In the genomic region with DNA sequence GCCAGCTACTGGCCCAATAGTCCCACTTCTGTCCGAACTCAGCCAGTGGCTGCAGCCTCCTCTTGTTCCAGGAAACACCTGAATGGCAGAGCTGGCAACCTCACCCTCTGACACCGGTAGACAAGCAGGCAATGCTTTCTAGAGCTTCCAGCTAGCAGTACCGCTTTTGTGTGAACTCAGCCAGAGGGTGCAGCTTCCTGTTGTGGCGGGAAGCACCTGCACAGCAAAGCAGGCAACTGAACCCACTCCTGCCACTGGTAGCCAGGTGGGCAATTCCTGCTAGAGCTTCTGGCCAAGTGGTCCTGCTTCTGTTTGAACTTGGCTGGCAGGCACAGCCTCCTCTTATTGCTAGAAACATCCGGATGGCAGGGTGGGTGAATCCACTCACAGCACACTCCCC, we compare ENCODE assay signal across 24 cellular contexts. TPM values are rescaled to one million over a fixed set of nuclear protein-coding genes. Genes with fewer than 3 reads are reported as not detected.
DNase-seq lines count a peak whose midpoint lies in the region; ATAC-seq and TF ChIP-seq lines count a peak whose summit lies in the region.
"Had no signal": no experiment of that assay in that cellular context is flagged by ENCODE, and none has a peak within 500 bp of the region (broad histone marks: within the 10 kb centered on the region; RNA-seq: fewer than 3 reads in every experiment).

No MANE protein-coding gene starts in this region.

- peak; percentile 3 for DNase-seq in stimulated activated naive CD8-positive, alpha-beta T cell treated with anti-CD3 and anti-CD28 coated beads, Interleukin-15, Interleukin-2, amounts not matched to agents 100 U/mL and 50 U/mL, for 24 hours
- no peak for DNase-seq in stimulated activated naive CD8-positive, alpha-beta T cell treated with anti-CD3 and anti-CD28 coated beads, Interleukin-15, amount 100 ng/mL, for 72 hours
- peak; percentile 21 for DNase-seq in NCI-H128 (lab: John Stamatoyannopoulos, UW; ENCODE audit: unreplicated experiment)
- DNase-seq in T-cell, result peak in 7 of 34 experiments; percentile 2 to 26 (median 16)
- DNase-seq in upper lobe of right lung, result peak; percentile 64
- DNase-seq in NCI-H1048 (lab: John Stamatoyannopoulos, UW), result no peak
- DNase-seq in stimulated activated CD4-positive, alpha-beta T cell treated with anti-CD3 and anti-CD28 coated beads, Interleukin-15, amount 100 ng/mL, for 24 hours, result no peak
- no peak for DNase-seq in HFFc6
- DNase-seq: activated CD4-positive, CD25-positive, alpha-beta regulatory T cell; activated CD8-positive, alpha-beta memory T cell treated with anti-CD3 and anti-CD28 coated beads for 24 hours; CD8-positive, alpha-beta memory T cell; NCI-H187; NCI-H526; occipital lobe; retina; thyroid gland had no signal

- H3K4me3 ChIP-seq in upper lobe of right lung, result no peak overlapping the region
- H3K4me3 ChIP-seq: coronary artery, hepatocyte, SJSA1, thyroid gland had no signal

- POLR2A ChIA-PET in T-cell (lab: Charles Lee), result no interaction called here

- H3K36me3 Mint-ChIP-seq in T-cell (no peaks in the 10 kb centered on the region), HFFc6 (ENCODE audit: low read depth) (no peaks in the 10 kb centered on the region)
- H3K36me3 Mint-ChIP-seq: CD8-positive, alpha-beta memory T cell had no signal

- intact Hi-C loops in upper lobe of right lung (cut with DNase I), result no loop called here

- CTCF ChIA-PET in T-cell (lab: Charles Lee), result no interaction called here

- ATAC-seq in stimulated activated naive CD8-positive, alpha-beta T cell treated with anti-CD3 and anti-CD28 coated beads, Interleukin-15, Interleukin-2, amounts not matched to agents 100 U/mL and 50 U/mL, for 24 hours, result no peak
- ATAC-seq in stimulated activated naive CD8-positive, alpha-beta T cell treated with anti-CD3 and anti-CD28 coated beads, Interleukin-15, amount 100 ng/mL, for 72 hours, result no peak
- ATAC-seq in T-cell (replicated peaks in 1 of 4) (peak in 3 of 4 experiments; percentile 27 to 85 (median 29)), upper lobe of right lung (no peak)

- no peak overlapping the region for H3K27ac Mint-ChIP-seq in stimulated activated naive CD8-positive, alpha-beta T cell treated with anti-CD3 and anti-CD28 coated beads, Interleukin-15, amount 100 ng/mL, for 72 hours
- H3K27ac Mint-ChIP-seq in T-cell, result no peak overlapping the region
- no peak overlapping the region for H3K27ac Mint-ChIP-seq in HFFc6
- H3K27ac Mint-ChIP-seq: activated T-helper 1 cell treated with anti-CD3 and anti-CD28 coated beads, Interleukin-12 subunit alpha, Interleukin-12 subunit beta, Interleukin-2, Interleukin-4 antibody, amounts not matched to agents 30 ng/mL and 10 ng/mL and 1 ng/mL, durations not matched to agents 14 hours and 24 hours and 36 hours; CD8-positive, alpha-beta memory T cell; T-helper 2 cell treated with Interferon-gamma antibody and Interleukin-4, amounts not matched to agents 5 μg/mL and 100 μg/mL, for 36 hours had no signal

- no peaks in the 10 kb centered on the region for H3K4me1 Mint-ChIP-seq in stimulated activated naive CD8-positive, alpha-beta T cell treated with anti-CD3 and anti-CD28 coated beads, Interleukin-15, amount 100 ng/mL, for 72 hours
- H3K4me1 Mint-ChIP-seq in T-cell, result peaks cover 0 to 8% (median 2%) of the 10 kb centered on the region in 3 donors
- H3K4me1 Mint-ChIP-seq in HFFc6 (ENCODE audit: low read depth), result no peaks in the 10 kb centered on the region
- H3K4me1 Mint-ChIP-seq: CD8-positive, alpha-beta memory T cell had no signal

- H3K9me3 ChIP-seq in upper lobe of right lung, result no peaks in the 10 kb centered on the region
- H3K9me3 ChIP-seq: SJSA1, thyroid gland had no signal

- H3K4me1 ChIP-seq in upper lobe of right lung, result no peaks in the 10 kb centered on the region
- H3K4me1 ChIP-seq: SJSA1, thyroid gland had no signal

- H3K36me3 ChIP-seq in upper lobe of right lung, result no peaks in the 10 kb centered on the region
- H3K36me3 ChIP-seq: SJSA1, thyroid gland had no signal

- no peaks in the 10 kb centered on the region for H3K27me3 ChIP-seq in upper lobe of right lung
- H3K27me3 ChIP-seq: hepatocyte, SJSA1, thyroid gland had no signal

- no peaks in the 10 kb centered on the region for H3K27me3 Mint-ChIP-seq in stimulated activated naive CD8-positive, alpha-beta T cell treated with anti-CD3 and anti-CD28 coated beads, Interleukin-15, amount 100 ng/mL, for 72 hours
- H3K27me3 Mint-ChIP-seq in T-cell (no peaks in the 10 kb centered on the region), HFFc6 (ENCODE audit: insufficient read depth) (peaks cover 2% of the 10 kb centered on the region; the same call in 1 of the 2 replicates)
- H3K27me3 Mint-ChIP-seq: CD8-positive, alpha-beta memory T cell had no signal

- no peak overlapping the region for H3K27ac ChIP-seq in upper lobe of right lung
- H3K27ac ChIP-seq: coronary artery, hepatocyte, SJSA1, thyroid gland had no signal

- TF ChIP-seq CTCF in upper lobe of right lung (IDR thresholded peaks at IDR 0.05), result no peak
- no peak for TF ChIP-seq CTCF in HFFc6 (IDR thresholded peaks at IDR 0.05)

- H3K9me3 Mint-ChIP-seq in stimulated activated naive CD8-positive, alpha-beta T cell treated with anti-CD3 and anti-CD28 coated beads, Interleukin-15, amount 100 ng/mL, for 72 hours, result peaks cover 5 to 6% of the 10 kb centered on the region in 2 donors
- peaks cover 2 to 20% (median 11%) of the 10 kb centered on the region in 3 donors for H3K9me3 Mint-ChIP-seq in T-cell
- H3K9me3 Mint-ChIP-seq in HFFc6, result peaks cover 33% of the 10 kb centered on the region

- H3K4me3 Mint-ChIP-seq in stimulated activated naive CD8-positive, alpha-beta T cell treated with anti-CD3 and anti-CD28 coated beads, Interleukin-15, amount 100 ng/mL, for 72 hours, result no peak overlapping the region
- H3K4me3 Mint-ChIP-seq in T-cell (no peak overlapping the region), HFFc6 (no peak overlapping the region)
- H3K4me3 Mint-ChIP-seq: activated T-helper 1 cell treated with anti-CD3 and anti-CD28 coated beads, Interleukin-12 subunit alpha, Interleukin-12 subunit beta, Interleukin-2, Interleukin-4 antibody, amounts not matched to agents 30 ng/mL and 10 ng/mL and 1 ng/mL, durations not matched to agents 14 hours and 24 hours and 36 hours; CD8-positive, alpha-beta memory T cell; T-helper 2 cell treated with Interferon-gamma antibody and Interleukin-4, amounts not matched to agents 5 μg/mL and 100 μg/mL, for 36 hours had no signal

RNA-seq across cellular contexts. Expression of gene TMPRSS15, which starts 40.1 kb away (rescaled TPM):
- total RNA-seq in T-cell, result not detected
- total RNA-seq in upper lobe of right lung, result not detected
- not detected for total RNA-seq in HFFc6 (2021; fragmentation: NEBNext Ultra II Directional; extraction: Animal tissue kit (Norgen Biotek cat#: 25700))
- total RNA-seq: activated T-helper 1 cell treated with anti-CD3 and anti-CD28 coated beads, Interleukin-12 subunit alpha, Interleukin-12 subunit beta, Interleukin-2, Interleukin-4 antibody, amounts not matched to agents 30 ng/mL and 10 ng/mL and 1 ng/mL, durations not matched to agents 14 hours and 24 hours and 36 hours; CD8-positive, alpha-beta memory T cell; endothelial cell of umbilical vein; HT1080; lower leg skin; occipital lobe; SJSA1; thyroid gland had no signal

Comparison
In these comparisons a context has a peak if more than half of its experiments do, and no peak if none do; other contexts are left out.
1. DNase-seq: peak in stimulated activated naive CD8-positive, alpha-beta T cell treated with anti-CD3 and anti-CD28 coated beads, Interleukin-15, Interleukin-2, amounts not matched to agents 100 U/mL and 50 U/mL, for 24 hours (single experiment), NCI-H128 (single experiment) and upper lobe of right lung (single experiment); none in stimulated activated naive CD8-positive, alpha-beta T cell treated with anti-CD3 and anti-CD28 coated beads, Interleukin-15, amount 100 ng/mL, for 72 hours (0 of 2), NCI-H1048 (single experiment), stimulated activated CD4-positive, alpha-beta T cell treated with anti-CD3 and anti-CD28 coated beads, Interleukin-15, amount 100 ng/mL, for 24 hours (single experiment) and HFFc6 (single experiment).
2. ATAC-seq: peak in T-cell (3 of 4); none in stimulated activated naive CD8-positive, alpha-beta T cell treated with anti-CD3 and anti-CD28 coated beads, Interleukin-15, Interleukin-2, amounts not matched to agents 100 U/mL and 50 U/mL, for 24 hours (single experiment), stimulated activated naive CD8-positive, alpha-beta T cell treated with anti-CD3 and anti-CD28 coated beads, Interleukin-15, amount 100 ng/mL, for 72 hours (single experiment) and upper lobe of right lung (single experiment).